ENCODE assay signal across 21 cellular contexts in the genomic region with DNA sequence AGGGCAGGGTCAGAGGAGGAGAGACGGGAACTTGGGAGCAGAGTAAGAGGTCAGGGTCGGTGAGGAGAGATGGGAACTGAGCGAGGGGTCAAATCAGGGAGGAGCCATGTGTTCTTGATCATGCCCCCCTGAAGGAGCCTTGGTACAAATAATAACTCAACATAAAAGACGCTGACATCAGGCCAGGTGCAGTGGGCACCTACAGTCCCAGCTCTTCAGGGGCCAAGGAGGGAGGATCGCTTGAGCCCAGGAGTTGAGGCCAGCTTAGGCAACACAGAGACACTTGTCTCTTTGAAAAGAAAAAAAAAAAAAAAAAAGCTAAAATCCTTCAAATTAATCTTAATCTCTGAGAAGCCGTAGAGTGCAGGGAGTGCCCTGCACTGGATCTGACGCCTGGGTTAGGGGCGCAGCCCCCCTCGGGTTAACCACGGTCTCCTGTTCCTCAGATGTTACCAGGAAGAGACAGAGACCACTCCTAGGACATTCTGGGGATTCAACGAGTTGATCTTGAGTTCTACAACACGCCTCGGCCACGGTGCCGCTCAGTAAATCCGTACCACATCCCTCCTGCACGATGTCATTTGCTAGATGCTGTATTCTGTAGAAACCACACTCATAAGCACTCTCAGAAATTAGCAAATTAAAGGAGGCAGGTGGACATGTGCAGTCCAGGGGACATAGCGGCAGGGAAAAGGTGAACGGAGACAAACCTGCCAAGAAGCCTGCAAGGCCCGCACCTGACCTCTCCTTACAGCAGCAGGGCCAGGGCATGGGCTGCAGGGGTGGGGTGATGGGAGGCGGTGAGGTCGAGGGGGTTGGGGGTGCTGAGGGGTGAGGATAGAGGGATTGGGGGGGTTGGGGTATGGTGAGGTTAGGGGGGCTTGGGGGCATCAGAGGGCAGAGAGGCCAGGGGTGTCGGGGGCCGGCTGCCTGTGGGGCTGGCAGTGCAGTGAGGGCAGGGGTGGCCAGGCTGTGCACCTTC. TPM values are rescaled to one million over a fixed set of nuclear protein-coding genes. Genes with fewer than 3 reads are reported as not detected.
DNase-seq lines count a peak whose midpoint lies in the region; ATAC-seq and TF ChIP-seq lines count a peak whose summit lies in the region.
"Had no signal": no experiment of that assay in that cellular context is flagged by ENCODE, and none has a peak within 500 bp of the region (broad histone marks: within the 10 kb centered on the region; RNA-seq: fewer than 3 reads in every experiment).

No MANE protein-coding gene starts in this region.

- H2AFZ ChIP-seq in OCI-LY7 (ENCODE audit: low read length), result no peak overlapping the region
- H2AFZ ChIP-seq: GM23338 had no signal

- H3K4me3 ChIP-seq in colonic mucosa (no peak overlapping the region), mucosa of descending colon (no peak overlapping the region), OCI-LY7 (ENCODE audit: low read depth, low read length, poor library complexity, severe bottlenecking) (no peak overlapping the region)
- H3K4me3 ChIP-seq: GM23338, left lung had no signal

- no peaks in the 10 kb centered on the region for H3K27me3 ChIP-seq in colonic mucosa
- H3K27me3 ChIP-seq: left lung, neutrophil had no signal

- no peak overlapping the region for H3K4me2 ChIP-seq in OCI-LY7 (ENCODE audit: low read length)
- H3K4me2 ChIP-seq: GM23338 had no signal

- H4K20me1 ChIP-seq in OCI-LY7 (ENCODE audit: insufficient read depth, low read length), result no peaks in the 10 kb centered on the region

- CTCF ChIA-PET in OCI-LY7 (lab: Charles Lee; ENCODE audit: unreplicated experiment), result no interaction called here

- intact Hi-C loops in colonic mucosa (cut with DNase I), result no loop called here
- intact Hi-C loops in mucosa of descending colon (cut with DNase I, micrococcal nuclease), result no loop called here
- intact Hi-C loops in OCI-LY7 (cut with micrococcal nuclease; ENCODE audit: unreplicated experiment), result no loop called here

- H3K9me3 ChIP-seq in colonic mucosa, result no peaks in the 10 kb centered on the region
- H3K9me3 ChIP-seq in mucosa of descending colon, result no peaks in the 10 kb centered on the region
- no peaks in the 10 kb centered on the region for H3K9me3 ChIP-seq in OCI-LY7 (ENCODE audit: low read length)

- H3K27ac ChIP-seq in colonic mucosa, result no peak overlapping the region
- no peak overlapping the region for H3K27ac ChIP-seq in OCI-LY7 (ENCODE audit: low read depth, low read length, poor library complexity, severe bottlenecking)
- H3K27ac ChIP-seq: left lung, neutrophil had no signal

- ATAC-seq in mucosa of descending colon, result no peak
- ATAC-seq in HG03045 (IDR thresholded peaks at IDR 0.05; ENCODE audit: unreplicated experiment), result no peak
- ATAC-seq: GM23338; left lung; stimulated activated naive B cell treated with anti-CD40 and anti-IgM and Interleukin-4, amounts not matched to agents 10 μg/mL and 1 μg/mL and 100 μg/mL, for 72 hours had no signal

- no peaks in the 10 kb centered on the region for H3K79me2 ChIP-seq in OCI-LY7 (ENCODE audit: insufficient read depth, low read depth, low read length)

- H3K9ac ChIP-seq in colonic mucosa (ENCODE audit: low read depth in 2 of 2, low read length in 2 of 2), result no peak overlapping the region

- TF ChIP-seq CTCF in colonic mucosa (IDR thresholded peaks at IDR 0.05) (no peak), mucosa of descending colon (IDR thresholded peaks at IDR 0.05) (no peak), GM10266 (IDR thresholded peaks at IDR 0.05; ENCODE audit: control insufficient read depth, insufficient read depth, low read depth, missing control alignments) (no peak), OCI-LY7 (conservative IDR thresholded peaks at IDR 0.05; ENCODE audit: low read length) (no peak)

- H3K36me3 ChIP-seq in colonic mucosa, result peaks cover 4% of the 10 kb centered on the region
- peaks cover 7% of the 10 kb centered on the region for H3K36me3 ChIP-seq in mucosa of descending colon (ENCODE audit: low read depth)
- H3K36me3 ChIP-seq in OCI-LY7 (ENCODE audit: insufficient read depth, low read length), result peaks cover 12% of the 10 kb centered on the region; the same call in 1 of the 2 replicates

- H3K9me2 ChIP-seq in OCI-LY7 (ENCODE audit: insufficient read depth, low read length), result no peaks in the 10 kb centered on the region

- BruUV-seq in OCI-LY7 (replicated peaks; lab: Mats Ljungman, UMichigan), result no TSS peak

- POLR2A ChIA-PET in OCI-LY7 (lab: Charles Lee), result no interaction called here

- DNase-seq in stimulated activated CD4-positive, alpha-beta T cell treated with anti-CD3 and anti-CD28 coated beads, Interleukin-15, amount 100 ng/mL, for 24 hours, result peak; percentile 0
- DNase-seq in stimulated activated CD4-positive, alpha-beta T cell treated with anti-CD3 and anti-CD28 coated beads, Interleukin-2, amount 100 ng/mL, for 48 hours, result no peak
- DNase-seq in colonic mucosa, result peak; percentile 12
- DNase-seq in mucosa of descending colon, result peak in 2 of 3 donors; percentile 14 to 31
- peak; percentile 24 for DNase-seq in ureter (ENCODE audit: low spot score)
- no peak for DNase-seq in GM10266 (ENCODE audit: extremely low spot score)
- no peak for DNase-seq in OCI-LY7 (ENCODE audit: low spot score)
- DNase-seq: activated T-cell treated with anti-CD3 and anti-CD28 coated beads for 4 hours; DMS53; NCI-H1694; NCI-H2171 treated with DMSO at 0.1 percent for 48 hours; NCI-H748 treated with DMSO at 0.1 percent for 48 hours; SIG-M5; stimulated activated CD4-positive, alpha-beta T cell treated with anti-CD3 and anti-CD28 coated beads, Interleukin-1b, Interleukin-23, amount 100 ng/mL, for 48 hours; stimulated activated naive B cell treated with anti-CD40 and anti-IgM and Interleukin-4, amounts not matched to agents 10 μg/mL and 1 μg/mL and 100 μg/mL, for 72 hours; T-helper 1 cell; trophoblast cell had no signal

- H3K4me1 ChIP-seq in colonic mucosa, result no peaks in the 10 kb centered on the region
- H3K4me1 ChIP-seq in mucosa of descending colon (ENCODE audit: low read depth), result no peaks in the 10 kb centered on the region
- H3K4me1 ChIP-seq in OCI-LY7 (ENCODE audit: insufficient read depth, low read length, poor library complexity, severe bottlenecking), result no peaks in the 10 kb centered on the region
- H3K4me1 ChIP-seq: left lung had no signal

RNA-seq across cellular contexts. Expression of gene SLC66A2, which starts 29.2 kb away (rescaled TPM):
- total RNA-seq in colonic mucosa (10 to 100 TPM; 74.9 to 88.0 TPM), mucosa of descending colon (10 to 100 TPM; 54.5 to 90.1 (median 68.6) TPM), ureter (37.4 TPM), OCI-LY7 (2022) (15.1 and 17.9 TPM in 2 replicates)
- 14.5 and 16.5 TPM in 2 replicates for total RNA-seq in OCI-LY7 (2014; rRNA removed; shearing (Covaris generic))

RNA-seq across cellular contexts. Expression of gene HSBP1L1, which starts 42.2 kb away (rescaled TPM):
- total RNA-seq in colonic mucosa (10 to 100 TPM; 51.8 to 59.6 TPM), mucosa of descending colon (10 to 100 TPM; 33.8 to 73.7 (median 68.4) TPM), ureter (29.5 TPM), OCI-LY7 (2022) (not detected in 2 replicates)
- total RNA-seq in OCI-LY7 (2014; rRNA removed; shearing (Covaris generic)), result not detected in 2 replicates

Comparison
In these comparisons a context has a peak if more than half of its experiments do, and no peak if none do; other contexts are left out.
1. DNase-seq: peak in stimulated activated CD4-positive, alpha-beta T cell treated with anti-CD3 and anti-CD28 coated beads, Interleukin-15, amount 100 ng/mL, for 24 hours (single experiment), colonic mucosa (single experiment), mucosa of descending colon (2 of 3) and ureter (single experiment); none in stimulated activated CD4-positive, alpha-beta T cell treated with anti-CD3 and anti-CD28 coated beads, Interleukin-2, amount 100 ng/mL, for 48 hours (0 of 2), GM10266 (single experiment) and OCI-LY7 (single experiment).
2. RNA of gene HSBP1L1, which starts 42.2 kb away (total RNA-seq): 33.8 to 73.7 TPM in mucosa of descending colon, 51.8 to 59.6 TPM in colonic mucosa and 29.5 TPM in ureter (single experiment); not detected in OCI-LY7; every median in the first group is over 10 times any median in the second.